ENCODE assay signal across 1 cellular context in the genomic region with DNA sequence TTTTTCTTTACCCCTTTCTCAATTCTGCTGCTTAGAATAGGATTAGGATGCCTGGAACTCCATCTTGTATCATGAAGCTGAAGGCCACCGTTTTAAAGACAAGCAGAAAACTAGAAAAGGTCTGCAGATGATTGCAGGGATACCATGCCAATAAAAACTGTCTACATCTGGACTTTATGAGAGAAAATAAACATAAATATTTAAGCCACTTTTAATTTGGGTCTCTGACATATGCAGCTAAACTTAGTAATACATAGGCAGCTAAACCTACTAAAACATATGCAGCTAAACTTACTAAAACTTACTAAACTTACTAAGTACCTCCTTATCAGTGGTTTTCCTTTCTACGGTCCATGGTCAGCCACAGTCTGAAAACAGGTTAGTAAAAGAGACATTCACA.
TF ChIP-seq lines count a peak whose summit lies in the region.

No MANE protein-coding gene starts in this region.

TF ChIP-seq in HepG2, 621 proteins besides CTCF, POLR2A, EP300 and RAD21 (continued from another document):
- TF ChIP-seq, protein P1, sequence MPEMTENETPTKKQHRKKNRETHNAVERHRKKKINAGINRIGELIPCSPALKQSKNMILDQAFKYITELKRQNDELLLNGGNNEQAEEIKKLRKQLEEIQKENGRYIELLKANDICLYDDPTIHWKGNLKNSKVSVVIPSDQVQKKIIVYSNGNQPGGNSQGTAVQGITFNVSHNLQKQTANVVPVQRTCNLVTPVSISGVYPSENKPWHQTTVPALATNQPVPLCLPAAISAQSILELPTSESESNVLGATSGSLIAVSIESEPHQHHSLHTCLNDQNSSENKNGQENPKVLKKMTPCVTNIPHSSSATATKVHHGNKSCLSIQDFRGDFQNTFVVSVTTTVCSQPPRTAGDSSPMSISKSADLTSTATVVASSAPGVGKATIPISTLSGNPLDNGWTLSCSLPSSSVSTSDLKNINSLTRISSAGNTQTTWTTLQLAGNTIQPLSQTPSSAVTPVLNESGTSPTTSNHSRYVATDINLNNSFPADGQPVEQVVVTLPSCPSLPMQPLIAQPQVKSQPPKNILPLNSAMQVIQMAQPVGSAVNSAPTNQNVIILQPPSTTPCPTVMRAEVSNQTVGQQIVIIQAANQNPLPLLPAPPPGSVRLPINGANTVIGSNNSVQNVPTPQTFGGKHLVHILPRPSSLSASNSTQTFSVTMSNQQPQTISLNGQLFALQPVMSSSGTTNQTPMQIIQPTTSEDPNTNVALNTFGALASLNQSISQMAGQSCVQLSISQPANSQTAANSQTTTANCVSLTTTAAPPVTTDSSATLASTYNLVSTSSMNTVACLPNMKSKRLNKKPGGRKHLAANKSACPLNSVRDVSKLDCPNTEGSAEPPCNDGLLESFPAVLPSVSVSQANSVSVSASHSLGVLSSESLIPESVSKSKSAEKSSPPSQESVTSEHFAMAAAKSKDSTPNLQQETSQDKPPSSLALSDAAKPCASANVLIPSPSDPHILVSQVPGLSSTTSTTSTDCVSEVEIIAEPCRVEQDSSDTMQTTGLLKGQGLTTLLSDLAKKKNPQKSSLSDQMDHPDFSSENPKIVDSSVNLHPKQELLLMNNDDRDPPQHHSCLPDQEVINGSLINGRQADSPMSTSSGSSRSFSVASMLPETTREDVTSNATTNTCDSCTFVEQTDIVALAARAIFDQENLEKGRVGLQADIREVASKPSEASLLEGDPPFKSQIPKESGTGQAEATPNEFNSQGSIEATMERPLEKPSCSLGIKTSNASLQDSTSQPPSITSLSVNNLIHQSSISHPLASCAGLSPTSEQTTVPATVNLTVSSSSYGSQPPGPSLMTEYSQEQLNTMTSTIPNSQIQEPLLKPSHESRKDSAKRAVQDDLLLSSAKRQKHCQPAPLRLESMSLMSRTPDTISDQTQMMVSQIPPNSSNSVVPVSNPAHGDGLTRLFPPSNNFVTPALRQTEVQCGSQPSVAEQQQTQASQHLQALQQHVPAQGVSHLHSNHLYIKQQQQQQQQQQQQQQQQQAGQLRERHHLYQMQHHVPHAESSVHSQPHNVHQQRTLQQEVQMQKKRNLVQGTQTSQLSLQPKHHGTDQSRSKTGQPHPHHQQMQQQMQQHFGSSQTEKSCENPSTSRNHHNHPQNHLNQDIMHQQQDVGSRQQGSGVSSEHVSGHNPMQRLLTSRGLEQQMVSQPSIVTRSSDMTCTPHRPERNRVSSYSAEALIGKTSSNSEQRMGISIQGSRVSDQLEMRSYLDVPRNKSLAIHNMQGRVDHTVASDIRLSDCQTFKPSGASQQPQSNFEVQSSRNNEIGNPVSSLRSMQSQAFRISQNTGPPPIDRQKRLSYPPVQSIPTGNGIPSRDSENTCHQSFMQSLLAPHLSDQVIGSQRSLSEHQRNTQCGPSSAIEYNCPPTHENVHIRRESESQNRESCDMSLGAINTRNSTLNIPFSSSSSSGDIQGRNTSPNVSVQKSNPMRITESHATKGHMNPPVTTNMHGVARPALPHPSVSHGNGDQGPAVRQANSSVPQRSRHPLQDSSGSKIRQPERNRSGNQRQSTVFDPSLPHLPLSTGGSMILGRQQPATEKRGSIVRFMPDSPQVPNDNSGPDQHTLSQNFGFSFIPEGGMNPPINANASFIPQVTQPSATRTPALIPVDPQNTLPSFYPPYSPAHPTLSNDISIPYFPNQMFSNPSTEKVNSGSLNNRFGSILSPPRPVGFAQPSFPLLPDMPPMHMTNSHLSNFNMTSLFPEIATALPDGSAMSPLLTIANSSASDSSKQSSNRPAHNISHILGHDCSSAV (CRISPR knock-in tag; IDR thresholded peaks at IDR 0.05; ENCODE audit: borderline replicate concordance): no peak
- TF ChIP-seq MZF1 (CRISPR knock-in tag; IDR thresholded peaks at IDR 0.05; ENCODE audit: borderline replicate concordance): no peak
- TF ChIP-seq, protein P2, sequence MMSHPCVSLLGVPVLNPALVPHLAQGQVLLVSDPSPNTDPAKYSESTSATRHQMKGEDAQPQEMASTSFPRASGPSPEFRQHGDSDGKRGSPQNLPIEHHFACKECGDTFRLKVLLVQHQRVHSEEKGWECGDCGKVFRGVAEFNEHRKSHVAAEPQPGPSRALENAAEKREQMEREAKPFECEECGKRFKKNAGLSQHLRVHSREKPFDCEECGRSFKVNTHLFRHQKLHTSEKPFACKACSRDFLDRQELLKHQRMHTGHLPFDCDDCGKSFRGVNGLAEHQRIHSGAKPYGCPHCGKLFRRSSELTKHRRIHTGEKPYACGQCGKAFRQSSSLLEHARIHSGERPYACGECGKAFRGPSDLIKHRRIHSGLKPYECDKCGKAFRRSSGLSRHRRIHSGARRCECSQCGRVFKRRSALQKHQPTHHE (CRISPR knock-in tag; IDR thresholded peaks at IDR 0.05; ENCODE audit: borderline replicate concordance): no peak
- no peak for TF ChIP-seq SMYD3 (CRISPR knock-in tag; IDR thresholded peaks at IDR 0.05)
- TF ChIP-seq ZNF160 (CRISPR knock-in tag; IDR thresholded peaks at IDR 0.05): no peak
- TF ChIP-seq FLYWCH1 (CRISPR knock-in tag; IDR thresholded peaks at IDR 0.05): no peak
- TF ChIP-seq ZMYM2 (CRISPR knock-in tag; IDR thresholded peaks at IDR 0.05): no peak
- TF ChIP-seq, protein P3, sequence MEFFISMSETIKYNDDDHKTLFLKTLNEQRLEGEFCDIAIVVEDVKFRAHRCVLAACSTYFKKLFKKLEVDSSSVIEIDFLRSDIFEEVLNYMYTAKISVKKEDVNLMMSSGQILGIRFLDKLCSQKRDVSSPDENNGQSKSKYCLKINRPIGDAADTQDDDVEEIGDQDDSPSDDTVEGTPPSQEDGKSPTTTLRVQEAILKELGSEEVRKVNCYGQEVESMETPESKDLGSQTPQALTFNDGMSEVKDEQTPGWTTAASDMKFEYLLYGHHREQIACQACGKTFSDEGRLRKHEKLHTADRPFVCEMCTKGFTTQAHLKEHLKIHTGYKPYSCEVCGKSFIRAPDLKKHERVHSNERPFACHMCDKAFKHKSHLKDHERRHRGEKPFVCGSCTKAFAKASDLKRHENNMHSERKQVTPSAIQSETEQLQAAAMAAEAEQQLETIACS (CRISPR knock-in tag; IDR thresholded peaks at IDR 0.05): no peak
- TF ChIP-seq, protein P4, sequence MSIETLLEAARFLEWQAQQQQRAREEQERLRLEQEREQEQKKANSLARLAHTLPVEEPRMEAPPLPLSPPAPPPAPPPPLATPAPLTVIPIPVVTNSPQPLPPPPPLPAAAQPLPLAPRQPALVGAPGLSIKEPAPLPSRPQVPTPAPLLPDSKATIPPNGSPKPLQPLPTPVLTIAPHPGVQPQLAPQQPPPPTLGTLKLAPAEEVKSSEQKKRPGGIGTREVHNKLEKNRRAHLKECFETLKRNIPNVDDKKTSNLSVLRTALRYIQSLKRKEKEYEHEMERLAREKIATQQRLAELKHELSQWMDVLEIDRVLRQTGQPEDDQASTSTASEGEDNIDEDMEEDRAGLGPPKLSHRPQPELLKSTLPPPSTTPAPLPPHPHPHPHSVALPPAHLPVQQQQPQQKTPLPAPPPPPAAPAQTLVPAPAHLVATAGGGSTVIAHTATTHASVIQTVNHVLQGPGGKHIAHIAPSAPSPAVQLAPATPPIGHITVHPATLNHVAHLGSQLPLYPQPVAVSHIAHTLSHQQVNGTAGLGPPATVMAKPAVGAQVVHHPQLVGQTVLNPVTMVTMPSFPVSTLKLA (IDR thresholded peaks at IDR 0.05): no peak
